In genomic region chr10:72109619-72110215, GRCh38 we compare ENCODE assay signal across 16 cellular contexts. TPM values are rescaled to one million over a fixed set of nuclear protein-coding genes. Genes with fewer than 3 reads are reported as not detected.
A peak's percentile ranks its signal among the peaks of the same experiment; 100 is the strongest.
DNase-seq lines count a peak whose midpoint lies in the region; ATAC-seq and TF ChIP-seq lines count a peak whose summit lies in the region.
"Had no signal": no experiment of that assay in that cellular context is flagged by ENCODE, and none has a peak within 500 bp of the region (broad histone marks: within the 10 kb centered on the region; RNA-seq: fewer than 3 reads in every experiment).

No MANE protein-coding gene starts in this region.

- H3K36me3 ChIP-seq in heart left ventricle: no peaks in the 10 kb centered on the region
- H3K36me3 ChIP-seq in psoas muscle (ENCODE audit: insufficient read depth in 1 of 2, low read depth in 1 of 2): no peaks in the 10 kb centered on the region

- 83 to 89% (median 86%) methylated on average over 8 of the region's 8 CpGs for WGBS in heart left ventricle, 4 donors
- 95 to 96% (median 95%) methylated on average over 8 of the region's 8 CpGs for WGBS in psoas muscle, 3 donors

- intact Hi-C loops in heart left ventricle (cut with DNase I) (loop anchor here in 4 of 10 donors (5.0 to 10.0 kb wide), 3 partner anchors 52 to 65 kb away; no protein-coding TSS in a partner anchor), left ventricle myocardium superior (cut with micrococcal nuclease) (no loop called here), psoas muscle (cut with DNase I) (loop anchor here in 1 of 2 donors (5.0 kb wide), 1 partner anchor 48 kb away; no protein-coding TSS in a partner anchor)

- H3K4me3 ChIP-seq in heart left ventricle (no peak overlapping the region), psoas muscle (no peak overlapping the region)
- H3K4me3 ChIP-seq: GM23338, SK-N-MC had no signal

- H3K27ac Mint-ChIP-seq in T-helper 1 cell treated with Interleukin-12 subunit alpha and Interleukin-12 subunit beta and Interleukin-4 antibody, amounts not matched to agents 30 μg/mL and 1 μg/mL, for 36 hours: peak overlapping the region; percentile 76
- H3K27ac Mint-ChIP-seq: GM23338 had no signal

- peaks cover 55% of the 10 kb centered on the region for H3K4me1 Mint-ChIP-seq in T-helper 1 cell treated with Interleukin-12 subunit alpha and Interleukin-12 subunit beta and Interleukin-4 antibody, amounts not matched to agents 30 μg/mL and 1 μg/mL, for 36 hours (ENCODE audit: low read depth)
- H3K4me1 Mint-ChIP-seq: GM23338 had no signal

- H3K9me3 ChIP-seq in heart left ventricle: no peaks in the 10 kb centered on the region
- no peaks in the 10 kb centered on the region for H3K9me3 ChIP-seq in psoas muscle
- H3K9me3 ChIP-seq: neutrophil had no signal

- no peaks in the 10 kb centered on the region for H3K27me3 Mint-ChIP-seq in T-helper 1 cell treated with Interleukin-12 subunit alpha and Interleukin-12 subunit beta and Interleukin-4 antibody, amounts not matched to agents 30 μg/mL and 1 μg/mL, for 36 hours (ENCODE audit: low read depth)

- H3K4me1 ChIP-seq in heart left ventricle: peaks cover 0 to 48% (median 25%) of the 10 kb centered on the region in 12 donors
- peaks cover 13% of the 10 kb centered on the region for H3K4me1 ChIP-seq in psoas muscle

- no peaks in the 10 kb centered on the region for H3K27me3 ChIP-seq in heart left ventricle
- H3K27me3 ChIP-seq in psoas muscle (ENCODE audit: insufficient read depth in 3 of 3, low read length in 2 of 3): no peaks in the 10 kb centered on the region
- H3K27me3 ChIP-seq: neutrophil had no signal

- H3K27ac ChIP-seq in heart left ventricle (peak overlapping the region; percentile 49 to 87 (median 73)), epithelial cell of prostate (peak overlapping the region; percentile 88), substantia nigra (ENCODE audit: low read depth, low read length, poor library complexity, severe bottlenecking) (peak overlapping the region; percentile 10), psoas muscle (no peak overlapping the region)
- H3K27ac ChIP-seq: neutrophil, SK-N-MC had no signal

- no peak for ATAC-seq in heart left ventricle
- no peak for ATAC-seq in left ventricle myocardium superior
- ATAC-seq in HG03342 (IDR thresholded peaks at IDR 0.05; ENCODE audit: unreplicated experiment): no peak
- ATAC-seq in psoas muscle: no peak

- TF ChIP-seq POLR2A in heart left ventricle (IDR thresholded peaks at IDR 0.05): no peak

- H3K36me3 Mint-ChIP-seq in T-helper 1 cell treated with Interleukin-12 subunit alpha and Interleukin-12 subunit beta and Interleukin-4 antibody, amounts not matched to agents 30 μg/mL and 1 μg/mL, for 36 hours (ENCODE audit: low read depth): peaks cover 19% of the 10 kb centered on the region

- no peak for TF ChIP-seq CTCF in heart left ventricle (IDR thresholded peaks at IDR 0.05)
- no peak for TF ChIP-seq CTCF in psoas muscle (IDR thresholded peaks at IDR 0.05)

- H3K4me3 Mint-ChIP-seq in T-helper 1 cell treated with Interleukin-12 subunit alpha and Interleukin-12 subunit beta and Interleukin-4 antibody, amounts not matched to agents 30 μg/mL and 1 μg/mL, for 36 hours: peak overlapping the region; percentile 37
- H3K4me3 Mint-ChIP-seq: GM23338 had no signal

- no peak for DNase-seq in heart left ventricle
- DNase-seq in left ventricle myocardium superior: no peak
- no peak for DNase-seq in epithelial cell of prostate (ENCODE audit: low read depth, low spot score)
- DNase-seq in substantia nigra (lab: John Stamatoyannopoulos, UW): no peak
- no peak for DNase-seq in psoas muscle
- no peak for DNase-seq in OCI-M1 (lab: John Stamatoyannopoulos, UW)
- DNase-seq: DMS79; effector CD8-positive, alpha-beta T cell; mammary epithelial cell; NCI-H1105 had no signal

- no peaks in the 10 kb centered on the region for H3K9me3 Mint-ChIP-seq in T-helper 1 cell treated with Interleukin-12 subunit alpha and Interleukin-12 subunit beta and Interleukin-4 antibody, amounts not matched to agents 30 μg/mL and 1 μg/mL, for 36 hours
- H3K9me3 Mint-ChIP-seq: GM23338 had no signal

RNA-seq across cellular contexts. Expression of gene SPOCK2, which starts 21.4 kb away (rescaled TPM):
- total RNA-seq in heart left ventricle (10 to 100 TPM in 3 of 9 donors, 1 to 10 TPM in 6; 4.4 to 15.1 (median 6.9) TPM), left ventricle myocardium superior (12.7 TPM), psoas muscle (1 to 10 TPM; 1.8 to 5.3 (median 3.7) TPM)
- polyA plus RNA-seq in heart left ventricle (10 to 100 TPM; 11.2 to 16.6 TPM), psoas muscle (1 to 10 TPM; 2.3 to 4.3 (median 3.3) TPM)
- total RNA-seq: IMR-90 had no signal
